Comparison of ENCODE assay signal across 17 cellular contexts in genomic region chr15:91426412-91426811, GRCh38.
DNase-seq lines count a peak whose midpoint lies in the region; ATAC-seq and TF ChIP-seq lines count a peak whose summit lies in the region.
"Had no signal": no experiment of that assay in that cellular context is flagged by ENCODE, and none has a peak within 500 bp of the region (broad histone marks: within the 10 kb centered on the region; RNA-seq: fewer than 3 reads in every experiment).

No MANE protein-coding gene starts in this region.

- peak; percentile 53 for ATAC-seq in activated CD8-positive, alpha-beta T cell treated with anti-CD3 and anti-CD28 coated beads for 36 hours
- ATAC-seq in activated CD8-positive, alpha-beta T cell treated with anti-CD3 and anti-CD28 coated beads, Interleukin-2, amount 10 ng/mL, durations not matched to agents 7 days and 5 days, result no peak
- peak; percentile 92 for ATAC-seq in activated T-helper 17 cell treated with anti-CD3 and anti-CD28 coated beads, Interleukin-2, amount 50 U/mL, for 72 hours (replicated peaks)
- ATAC-seq in HG03571 (IDR thresholded peaks at IDR 0.05; ENCODE audit: unreplicated experiment) (no peak), GM18907 (IDR thresholded peaks at IDR 0.05; ENCODE audit: unreplicated experiment) (no peak)
- ATAC-seq: naive thymus-derived CD8-positive, alpha-beta T cell had no signal

- no peaks in the 10 kb centered on the region for H3K36me3 Mint-ChIP-seq in activated CD8-positive, alpha-beta T cell treated with anti-CD3 and anti-CD28 coated beads for 36 hours (ENCODE audit: low read depth)
- peaks cover 13% of the 10 kb centered on the region for H3K36me3 Mint-ChIP-seq in activated CD8-positive, alpha-beta T cell treated with anti-CD3 and anti-CD28 coated beads, Interleukin-2, amount 10 ng/mL, durations not matched to agents 7 days and 5 days (ENCODE audit: low read depth)
- H3K36me3 Mint-ChIP-seq in Calu3 (ENCODE audit: insufficient read depth, unreplicated experiment), result no peaks in the 10 kb centered on the region
- H3K36me3 Mint-ChIP-seq in activated T-helper 17 cell treated with anti-CD3 and anti-CD28 coated beads, Interleukin-2, amount 50 U/mL, for 72 hours (ENCODE audit: low read depth), result no peaks in the 10 kb centered on the region
- H3K36me3 Mint-ChIP-seq: CD4-positive, CD25-positive, alpha-beta regulatory T cell; memory B cell had no signal

- CTCF ChIA-PET in activated CD8-positive, alpha-beta T cell treated with anti-CD3 and anti-CD28 coated beads for 36 hours (lab: Charles Lee), result no interaction called here
- CTCF ChIA-PET in activated CD8-positive, alpha-beta T cell treated with anti-CD3 and anti-CD28 coated beads, Interleukin-2, amount 10 ng/mL, durations not matched to agents 7 days and 5 days (lab: Charles Lee), result interaction anchor here (1.2 kb wide), 1 partner anchor 41 kb away, joined by 3 read pairs; no protein-coding TSS in a partner anchor
- CTCF ChIA-PET in Calu3 (lab: Charles Lee), result interaction anchor here (1.2 to 1.4 kb wide), 2 partner anchors 16 to 30 kb away, joined by 3 to 8 read pairs; no protein-coding TSS in a partner anchor
- CTCF ChIA-PET in HEK293T (lab: Yijun Ruan, JAX), result no interaction called here

- peak; percentile 17 for DNase-seq in activated CD8-positive, alpha-beta T cell treated with anti-CD3 and anti-CD28 coated beads for 36 hours
- no peak for DNase-seq in activated CD8-positive, alpha-beta T cell treated with anti-CD3 and anti-CD28 coated beads, Interleukin-2, amount 10 ng/mL, durations not matched to agents 7 days and 5 days
- peak; percentile 56 for DNase-seq in Calu3
- DNase-seq in kidney glomerular epithelial cell (lab: John Stamatoyannopoulos, UW), result peak; percentile 19
- no peak for DNase-seq in HEK293T (ENCODE audit: extremely low spot score)
- DNase-seq: activated CD4-positive, alpha-beta T cell treated with anti-CD3 and anti-CD28 coated beads for 4 hours; CD4-positive, CD25-positive, alpha-beta regulatory T cell; DMS79; erythroblast; naive thymus-derived CD8-positive, alpha-beta T cell; NCI-H748 treated with DMSO at 0.1 percent for 48 hours; uterus had no signal

- no TSS peak for BruUV-seq in Calu3 (replicated peaks; lab: Mats Ljungman, UMichigan)

- H3K9me3 Mint-ChIP-seq in activated CD8-positive, alpha-beta T cell treated with anti-CD3 and anti-CD28 coated beads for 36 hours, result no peaks in the 10 kb centered on the region
- no peaks in the 10 kb centered on the region for H3K9me3 Mint-ChIP-seq in activated CD8-positive, alpha-beta T cell treated with anti-CD3 and anti-CD28 coated beads, Interleukin-2, amount 10 ng/mL, durations not matched to agents 7 days and 5 days (ENCODE audit: insufficient read depth)
- H3K9me3 Mint-ChIP-seq in Calu3 (ENCODE audit: low read depth, unreplicated experiment), result peaks cover 5% of the 10 kb centered on the region
- H3K9me3 Mint-ChIP-seq in activated T-helper 17 cell treated with anti-CD3 and anti-CD28 coated beads, Interleukin-2, amount 50 U/mL, for 72 hours, result peaks cover 3% of the 10 kb centered on the region
- H3K9me3 Mint-ChIP-seq: memory B cell had no signal

- H3K27ac Mint-ChIP-seq in activated CD8-positive, alpha-beta T cell treated with anti-CD3 and anti-CD28 coated beads for 36 hours, result no peak overlapping the region
- H3K27ac Mint-ChIP-seq in activated CD8-positive, alpha-beta T cell treated with anti-CD3 and anti-CD28 coated beads, Interleukin-2, amount 10 ng/mL, durations not matched to agents 7 days and 5 days, result no peak overlapping the region
- no peak overlapping the region for H3K27ac Mint-ChIP-seq in Calu3 (ENCODE audit: unreplicated experiment)
- H3K27ac Mint-ChIP-seq in activated T-helper 17 cell treated with anti-CD3 and anti-CD28 coated beads, Interleukin-2, amount 50 U/mL, for 72 hours, result no peak overlapping the region
- H3K27ac Mint-ChIP-seq: CD4-positive, CD25-positive, alpha-beta regulatory T cell; memory B cell; naive thymus-derived CD8-positive, alpha-beta T cell; progenitor cell of endocrine pancreas had no signal

- POLR2A ChIA-PET in activated CD8-positive, alpha-beta T cell treated with anti-CD3 and anti-CD28 coated beads for 36 hours (lab: Charles Lee), result no interaction called here
- POLR2A ChIA-PET in activated CD8-positive, alpha-beta T cell treated with anti-CD3 and anti-CD28 coated beads, Interleukin-2, amount 10 ng/mL, durations not matched to agents 7 days and 5 days (lab: Charles Lee), result no interaction called here
- POLR2A ChIA-PET in HEK293T (lab: Yijun Ruan, JAX), result no interaction called here

- intact Hi-C loops in activated CD8-positive, alpha-beta T cell treated with anti-CD3 and anti-CD28 coated beads for 36 hours (cut with micrococcal nuclease), result no loop called here
- intact Hi-C loops in Calu3 (cut with micrococcal nuclease; ENCODE audit: unreplicated experiment), result no loop called here

- no peak for TF ChIP-seq CTCF in activated CD8-positive, alpha-beta T cell treated with anti-CD3 and anti-CD28 coated beads for 36 hours (IDR thresholded peaks at IDR 0.05)
- no peak for TF ChIP-seq CTCF in Calu3 (IDR thresholded peaks at IDR 0.05; ENCODE audit: unreplicated experiment)

- no peak overlapping the region for H3K4me3 Mint-ChIP-seq in activated CD8-positive, alpha-beta T cell treated with anti-CD3 and anti-CD28 coated beads for 36 hours
- H3K4me3 Mint-ChIP-seq in activated CD8-positive, alpha-beta T cell treated with anti-CD3 and anti-CD28 coated beads, Interleukin-2, amount 10 ng/mL, durations not matched to agents 7 days and 5 days, result no peak overlapping the region
- H3K4me3 Mint-ChIP-seq in Calu3 (ENCODE audit: low read depth, unreplicated experiment), result no peak overlapping the region
- H3K4me3 Mint-ChIP-seq in activated T-helper 17 cell treated with anti-CD3 and anti-CD28 coated beads, Interleukin-2, amount 50 U/mL, for 72 hours, result peak overlapping the region; percentile 38
- H3K4me3 Mint-ChIP-seq: CD4-positive, CD25-positive, alpha-beta regulatory T cell; memory B cell; naive thymus-derived CD8-positive, alpha-beta T cell had no signal

- no peaks in the 10 kb centered on the region for H3K27me3 Mint-ChIP-seq in activated CD8-positive, alpha-beta T cell treated with anti-CD3 and anti-CD28 coated beads for 36 hours
- peaks cover 11% of the 10 kb centered on the region for H3K27me3 Mint-ChIP-seq in activated CD8-positive, alpha-beta T cell treated with anti-CD3 and anti-CD28 coated beads, Interleukin-2, amount 10 ng/mL, durations not matched to agents 7 days and 5 days (ENCODE audit: low read depth)
- no peaks in the 10 kb centered on the region for H3K27me3 Mint-ChIP-seq in Calu3 (ENCODE audit: unreplicated experiment)
- H3K27me3 Mint-ChIP-seq in activated T-helper 17 cell treated with anti-CD3 and anti-CD28 coated beads, Interleukin-2, amount 50 U/mL, for 72 hours, result peaks cover 3% of the 10 kb centered on the region

- H3K4me1 Mint-ChIP-seq in activated CD8-positive, alpha-beta T cell treated with anti-CD3 and anti-CD28 coated beads for 36 hours (ENCODE audit: low read depth), result peaks cover 7% of the 10 kb centered on the region
- H3K4me1 Mint-ChIP-seq in activated CD8-positive, alpha-beta T cell treated with anti-CD3 and anti-CD28 coated beads, Interleukin-2, amount 10 ng/mL, durations not matched to agents 7 days and 5 days (ENCODE audit: low read depth), result peaks cover 47% of the 10 kb centered on the region
- H3K4me1 Mint-ChIP-seq in Calu3 (ENCODE audit: low read depth, unreplicated experiment), result peaks cover 20% of the 10 kb centered on the region
- peaks cover 22% of the 10 kb centered on the region for H3K4me1 Mint-ChIP-seq in activated T-helper 17 cell treated with anti-CD3 and anti-CD28 coated beads, Interleukin-2, amount 50 U/mL, for 72 hours
- H3K4me1 Mint-ChIP-seq: memory B cell had no signal

TF ChIP-seq in HEK293T, 16 proteins besides CTCF, POLR2A, EP300 and RAD21:
- TF ChIP-seq ELF4 (IDR thresholded peaks at IDR 0.05), result no peak
- no peak for TF ChIP-seq PKNOX1 (IDR thresholded peaks at IDR 0.05)
- TF ChIP-seq L3MBTL2 (conservative IDR thresholded peaks at IDR 0.05), result no peak
- TF ChIP-seq BHLHE40 (IDR thresholded peaks at IDR 0.05; ENCODE audit: borderline replicate concordance), result no peak
- TF ChIP-seq CTBP1 (IDR thresholded peaks at IDR 0.05; ENCODE audit: borderline replicate concordance), result no peak
- TF ChIP-seq NFRKB (IDR thresholded peaks at IDR 0.05), result no peak
- TF ChIP-seq ZNF384 (IDR thresholded peaks at IDR 0.05), result no peak
- no peak for TF ChIP-seq ARNT (IDR thresholded peaks at IDR 0.05)
- no peak for TF ChIP-seq FOXK2 (IDR thresholded peaks at IDR 0.05)
- no peak for TF ChIP-seq FOXM1 (IDR thresholded peaks at IDR 0.05; ENCODE audit: borderline replicate concordance)
- no peak for TF ChIP-seq SP1 (IDR thresholded peaks at IDR 0.05)
- TF ChIP-seq HDGF (IDR thresholded peaks at IDR 0.05; ENCODE audit: borderline replicate concordance), result no peak
- TF ChIP-seq FOXA1 (IDR thresholded peaks at IDR 0.05), result no peak
- TF ChIP-seq SUZ12 (IDR thresholded peaks at IDR 0.05), result no peak
- TF ChIP-seq TARDBP (IDR thresholded peaks at IDR 0.05), result no peak
- no peak for TF ChIP-seq LEF1 (IDR thresholded peaks at IDR 0.05; ENCODE audit: borderline replicate concordance)

Comparison
In these comparisons a context has a peak if more than half of its experiments do, and no peak if none do; other contexts are left out.
1. ATAC-seq: peak in activated CD8-positive, alpha-beta T cell treated with anti-CD3 and anti-CD28 coated beads for 36 hours (single experiment) and activated T-helper 17 cell treated with anti-CD3 and anti-CD28 coated beads, Interleukin-2, amount 50 U/mL, for 72 hours (single experiment); none in activated CD8-positive, alpha-beta T cell treated with anti-CD3 and anti-CD28 coated beads, Interleukin-2, amount 10 ng/mL, durations not matched to agents 7 days and 5 days (single experiment), HG03571 (single experiment) and GM18907 (single experiment).
2. DNase-seq: peak in activated CD8-positive, alpha-beta T cell treated with anti-CD3 and anti-CD28 coated beads for 36 hours (single experiment), Calu3 (single experiment) and kidney glomerular epithelial cell (single experiment); none in activated CD8-positive, alpha-beta T cell treated with anti-CD3 and anti-CD28 coated beads, Interleukin-2, amount 10 ng/mL, durations not matched to agents 7 days and 5 days (single experiment) and HEK293T (single experiment).
3. CTCF ChIA-PET loops: an anchor here in activated CD8-positive, alpha-beta T cell treated with anti-CD3 and anti-CD28 coated beads, Interleukin-2, amount 10 ng/mL, durations not matched to agents 7 days and 5 days (1.2 kb wide) and Calu3 (1.2 to 1.4 kb wide); none called in activated CD8-positive, alpha-beta T cell treated with anti-CD3 and anti-CD28 coated beads for 36 hours and HEK293T.